8 cellular contexts compared by ENCODE assay signal in the genomic region with DNA sequence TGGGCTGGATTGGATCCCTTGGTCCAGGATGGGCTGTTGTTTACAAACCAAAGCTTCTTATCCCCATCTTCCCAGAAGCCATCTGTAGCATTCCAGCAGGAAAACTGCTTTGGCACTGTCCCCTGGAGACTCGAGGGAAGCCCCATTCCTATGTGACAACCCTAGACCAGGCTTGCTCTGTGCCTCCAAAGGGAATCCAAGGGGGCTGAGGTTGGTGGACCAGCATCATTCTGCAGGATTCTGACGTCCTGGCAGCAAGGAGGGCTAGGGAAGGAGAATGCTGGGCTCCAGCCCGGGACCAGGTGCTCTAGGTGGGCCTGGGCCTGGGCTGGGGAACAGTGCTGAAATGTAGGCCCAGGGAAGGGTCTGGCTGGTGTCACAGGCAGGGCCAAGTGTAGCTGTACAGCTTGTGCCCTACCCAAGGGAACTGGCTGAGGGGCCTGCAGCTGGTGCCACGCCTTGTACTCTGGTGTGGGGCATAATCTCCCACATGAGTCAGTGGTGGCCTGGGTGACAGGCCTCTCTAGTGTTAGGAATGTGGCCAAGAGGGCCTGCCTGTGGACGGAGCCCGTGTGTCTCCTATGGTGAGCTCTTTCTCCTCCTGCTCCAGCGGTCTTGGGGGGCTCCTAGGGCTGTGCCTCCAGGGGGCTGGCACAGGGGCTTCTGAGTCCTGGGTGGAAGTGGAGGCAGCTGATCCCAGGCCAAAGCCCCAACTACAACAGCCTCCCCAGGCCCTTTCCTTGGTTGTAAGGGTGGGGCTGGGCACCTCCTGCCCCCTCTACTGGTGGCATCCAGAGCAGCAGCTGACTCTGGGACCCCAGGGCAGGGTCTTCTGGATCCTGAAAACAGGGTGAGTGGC. TPM values are rescaled to one million over a fixed set of nuclear protein-coding genes. Genes with fewer than 3 reads are reported as not detected.
DNase-seq lines count a peak whose midpoint lies in the region; ATAC-seq lines count a peak whose summit lies in the region.

No MANE protein-coding gene starts in this region.

- H3K36me3 Mint-ChIP-seq in activated naive CD8-positive, alpha-beta T cell treated with anti-CD3 and anti-CD28 coated beads, Interleukin-2, amount 50 U/mL, for 24 hours (ENCODE audit: low read depth): no peaks in the 10 kb centered on the region
- H3K36me3 Mint-ChIP-seq in activated naive CD8-positive, alpha-beta T cell treated with anti-CD3 and anti-CD28 coated beads for 36 hours: no peaks in the 10 kb centered on the region

- no peak overlapping the region for H3K4me3 Mint-ChIP-seq in activated naive CD8-positive, alpha-beta T cell treated with anti-CD3 and anti-CD28 coated beads, Interleukin-2, amount 50 U/mL, for 24 hours
- no peak overlapping the region for H3K4me3 Mint-ChIP-seq in activated naive CD8-positive, alpha-beta T cell treated with anti-CD3 and anti-CD28 coated beads for 36 hours

- H3K9me3 Mint-ChIP-seq in activated naive CD8-positive, alpha-beta T cell treated with anti-CD3 and anti-CD28 coated beads, Interleukin-2, amount 50 U/mL, for 24 hours: no peaks in the 10 kb centered on the region
- H3K9me3 Mint-ChIP-seq in activated naive CD8-positive, alpha-beta T cell treated with anti-CD3 and anti-CD28 coated beads for 36 hours: no peaks in the 10 kb centered on the region

- intact Hi-C loops in aorta (cut with DNase I): no loop called here

- H3K36me3 ChIP-seq in adipocyte (ENCODE audit: control insufficient read depth, insufficient read depth, low read length, severe bottlenecking) (no peaks in the 10 kb centered on the region), aorta (ENCODE audit: control insufficient read depth in 1 of 2, insufficient read depth in 2 of 2, low read length in 1 of 2) (no peaks in the 10 kb centered on the region)

- ATAC-seq in activated naive CD8-positive, alpha-beta T cell treated with anti-CD3 and anti-CD28 coated beads, Interleukin-2, amount 50 U/mL, for 24 hours: no peak
- ATAC-seq in aorta (ENCODE audit: low FRiP score): peak; percentile 68
- ATAC-seq in GM19023 (IDR thresholded peaks at IDR 0.05; ENCODE audit: unreplicated experiment): no peak

- no peaks in the 10 kb centered on the region for H3K27me3 Mint-ChIP-seq in activated naive CD8-positive, alpha-beta T cell treated with anti-CD3 and anti-CD28 coated beads, Interleukin-2, amount 50 U/mL, for 24 hours
- H3K27me3 Mint-ChIP-seq in activated naive CD8-positive, alpha-beta T cell treated with anti-CD3 and anti-CD28 coated beads for 36 hours: no peaks in the 10 kb centered on the region

- H3K4me3 ChIP-seq in adipocyte (ENCODE audit: low read length): no peak overlapping the region
- no peak overlapping the region for H3K4me3 ChIP-seq in aorta (ENCODE audit: low read length in 2 of 2)

- H3K27ac ChIP-seq in layer of hippocampus (ENCODE audit: low read depth, low read length) (peak overlapping the region; percentile 50), aorta (ENCODE audit: low read depth in 1 of 2, low read length in 2 of 2) (peak overlapping the region in 1 of 2 donors; percentile 18)

- H3K9me3 ChIP-seq in adipocyte (ENCODE audit: control insufficient read depth, low read length): no peaks in the 10 kb centered on the region
- no peaks in the 10 kb centered on the region for H3K9me3 ChIP-seq in aorta (ENCODE audit: control insufficient read depth, low read length)

- peak; percentile 29 for DNase-seq in activated naive CD8-positive, alpha-beta T cell treated with anti-CD3 and anti-CD28 coated beads, Interleukin-2, amount 50 U/mL, for 24 hours
- DNase-seq in activated naive CD8-positive, alpha-beta T cell treated with anti-CD3 and anti-CD28 coated beads for 36 hours: no peak
- peak; percentile 74 for DNase-seq in adipocyte (ENCODE audit: low read depth)
- peak in 1 of 2 donors; percentile 83 for DNase-seq in aorta
- no peak for DNase-seq in stimulated activated CD4-positive, alpha-beta T cell treated with anti-CD3 and anti-CD28 coated beads, Interleukin-12 subunit alpha, Interleukin-12 subunit beta, amount 100 ng/mL, for 4 hours
- no peak for DNase-seq in mesenteric fat pad (ENCODE audit: low spot score)

- peaks cover 25% of the 10 kb centered on the region for H3K4me1 Mint-ChIP-seq in activated naive CD8-positive, alpha-beta T cell treated with anti-CD3 and anti-CD28 coated beads, Interleukin-2, amount 50 U/mL, for 24 hours
- peaks cover 25% of the 10 kb centered on the region for H3K4me1 Mint-ChIP-seq in activated naive CD8-positive, alpha-beta T cell treated with anti-CD3 and anti-CD28 coated beads for 36 hours

- peak overlapping the region; percentile 37 for H3K9ac ChIP-seq in adipocyte (ENCODE audit: low read length)

- H3K27me3 ChIP-seq in adipocyte (replicated peaks; ENCODE audit: control insufficient read depth, insufficient read depth, low read length) (no peaks in the 10 kb centered on the region), layer of hippocampus (ENCODE audit: control insufficient read depth, insufficient read depth, low read length) (no peaks in the 10 kb centered on the region), aorta (ENCODE audit: control insufficient read depth in 1 of 2, insufficient read depth in 2 of 2, low read length in 1 of 2) (no peaks in the 10 kb centered on the region)

- H3K4me1 ChIP-seq in adipocyte (ENCODE audit: control insufficient read depth, insufficient read depth, low read length) (peaks cover 27% of the 10 kb centered on the region), aorta (ENCODE audit: control insufficient read depth in 1 of 2, insufficient read depth in 2 of 2, low read length in 2 of 2) (no peaks in the 10 kb centered on the region)

- 33 to 34% methylated on average over 6 to 7 of the region's 7 CpGs for WGBS in aorta, 2 donors

- no peak overlapping the region for H3K27ac Mint-ChIP-seq in activated naive CD8-positive, alpha-beta T cell treated with anti-CD3 and anti-CD28 coated beads, Interleukin-2, amount 50 U/mL, for 24 hours
- no peak overlapping the region for H3K27ac Mint-ChIP-seq in activated naive CD8-positive, alpha-beta T cell treated with anti-CD3 and anti-CD28 coated beads for 36 hours

RNA-seq across cellular contexts. Expression of a gene that starts 25.2 kb away (rescaled TPM):
- total RNA-seq in activated naive CD8-positive, alpha-beta T cell treated with anti-CD3 and anti-CD28 coated beads for 36 hours: 10 to 100 TPM; 40.4 to 41.8 TPM
- total RNA-seq in aorta (100 to 1,000 TPM; 126 to 189 TPM), mesenteric fat pad (146 TPM)
- 10 to 100 TPM; 40.6 to 72.4 TPM for polyA plus RNA-seq in aorta

RNA-seq across cellular contexts. Expression of a gene that starts 44.8 kb away (rescaled TPM):
- total RNA-seq in activated naive CD8-positive, alpha-beta T cell treated with anti-CD3 and anti-CD28 coated beads for 36 hours: 1 to 10 TPM; 5.7 to 6.2 TPM
- 1 to 10 TPM; 8.2 to 8.6 TPM for total RNA-seq in aorta
- polyA plus RNA-seq in aorta: 10 to 100 TPM; 17.3 to 18.9 TPM
- 5.7 TPM for total RNA-seq in mesenteric fat pad

RNA-seq across cellular contexts. Expression of a gene that starts 45.0 kb away (rescaled TPM):
- 10 to 100 TPM; 23.6 to 28.0 TPM for total RNA-seq in activated naive CD8-positive, alpha-beta T cell treated with anti-CD3 and anti-CD28 coated beads for 36 hours
- total RNA-seq in aorta: 1 to 10 TPM; 5.1 to 8.3 TPM
- polyA plus RNA-seq in aorta: 1 to 10 TPM; 3.2 to 3.5 TPM
- 7.2 TPM for total RNA-seq in mesenteric fat pad

Comparison
In these comparisons a context has a peak if more than half of its experiments do, and no peak if none do; other contexts are left out.
1. DNase-seq: peak in activated naive CD8-positive, alpha-beta T cell treated with anti-CD3 and anti-CD28 coated beads, Interleukin-2, amount 50 U/mL, for 24 hours (single experiment) and adipocyte (single experiment); none in activated naive CD8-positive, alpha-beta T cell treated with anti-CD3 and anti-CD28 coated beads for 36 hours (single experiment), stimulated activated CD4-positive, alpha-beta T cell treated with anti-CD3 and anti-CD28 coated beads, Interleukin-12 subunit alpha, Interleukin-12 subunit beta, amount 100 ng/mL, for 4 hours (single experiment) and mesenteric fat pad (single experiment).